In genomic region chr2:84214455-84214854, GRCh38 we compare ENCODE assay signal across 35 cellular contexts.
"Had no signal": no experiment of that assay in that cellular context is flagged by ENCODE, and none has a peak within 500 bp of the region (broad histone marks: within the 10 kb centered on the region; RNA-seq: fewer than 3 reads in every experiment).

No MANE protein-coding gene starts in this region.

- H3K27ac Mint-ChIP-seq: activated B cell treated with CpG ODN at 0.5 μM for 24 hours; activated CD4-positive, alpha-beta memory T cell treated with anti-CD3 and anti-CD28 coated beads for 36 hours; activated CD4-positive, alpha-beta T cell treated with anti-CD3 and anti-CD28 coated beads, Interleukin-2, amount 10 ng/mL, durations not matched to agents 24 days and 14 days; activated CD8-positive, alpha-beta memory T cell treated with anti-CD3 and anti-CD28 coated beads, Interleukin-2, amount 10 ng/mL, durations not matched to agents 7 days and 5 days; activated CD8-positive, alpha-beta T cell treated with anti-CD3 and anti-CD28 coated beads, Interleukin-2, amount 10 ng/mL, durations not matched to agents 7 days and 5 days; activated naive CD4-positive, alpha-beta T cell treated with anti-CD3 and anti-CD28 coated beads for 36 hours; activated naive CD4-positive, alpha-beta T cell treated with anti-CD3 and anti-CD28 coated beads, Interleukin-2, amount 50 U/mL, for 24 hours; activated naive CD8-positive, alpha-beta T cell treated with anti-CD3 and anti-CD28 coated beads for 36 hours; activated naive CD8-positive, alpha-beta T cell treated with anti-CD3 and anti-CD28 coated beads, Interleukin-2, amount 50 U/mL, for 24 hours; activated T-helper 1 cell treated with anti-CD3 and anti-CD28 coated beads, Interleukin-12 subunit alpha, Interleukin-12 subunit beta, Interleukin-2, Interleukin-4 antibody, amounts not matched to agents 30 ng/mL and 10 ng/mL and 1 ng/mL, durations not matched to agents 14 hours and 24 hours and 36 hours; activated T-helper 2 cell treated with anti-CD3 and anti-CD28 coated beads, Interferon-gamma antibody, Interleukin-2, Interleukin-4, amounts not matched to agents 10 μg/mL and 5 μg/mL and 100 μg/mL, durations not matched to agents 14 hours and 24 hours and 36 hours; dendritic cell treated with granulocyte-macrophage colony-stimulating factor and Interleukin-4, amounts not matched to agents 40 ng/mL and 50 ng/mL, for 4 days; endodermal cell had no signal

- H3K4me1 ChIP-seq: adrenal gland, ascending aorta, breast epithelium, foreskin keratinocyte, gastrocnemius medialis, heart left ventricle had no signal

- H3K4me3 Mint-ChIP-seq: activated B cell treated with CpG ODN at 0.5 μM for 24 hours; activated CD4-positive, alpha-beta memory T cell treated with anti-CD3 and anti-CD28 coated beads for 36 hours; activated CD4-positive, alpha-beta T cell treated with anti-CD3 and anti-CD28 coated beads, Interleukin-2, amount 10 ng/mL, durations not matched to agents 24 days and 14 days; activated CD8-positive, alpha-beta memory T cell treated with anti-CD3 and anti-CD28 coated beads, Interleukin-2, amount 10 ng/mL, durations not matched to agents 7 days and 5 days; activated CD8-positive, alpha-beta T cell treated with anti-CD3 and anti-CD28 coated beads, Interleukin-2, amount 10 ng/mL, durations not matched to agents 7 days and 5 days; activated naive CD4-positive, alpha-beta T cell treated with anti-CD3 and anti-CD28 coated beads for 36 hours; activated naive CD4-positive, alpha-beta T cell treated with anti-CD3 and anti-CD28 coated beads, Interleukin-2, amount 50 U/mL, for 24 hours; activated naive CD8-positive, alpha-beta T cell treated with anti-CD3 and anti-CD28 coated beads for 36 hours; activated naive CD8-positive, alpha-beta T cell treated with anti-CD3 and anti-CD28 coated beads, Interleukin-2, amount 50 U/mL, for 24 hours; activated T-helper 1 cell treated with anti-CD3 and anti-CD28 coated beads, Interleukin-12 subunit alpha, Interleukin-12 subunit beta, Interleukin-2, Interleukin-4 antibody, amounts not matched to agents 30 ng/mL and 10 ng/mL and 1 ng/mL, durations not matched to agents 14 hours and 24 hours and 36 hours; brain; dendritic cell treated with granulocyte-macrophage colony-stimulating factor and Interleukin-4, amounts not matched to agents 40 ng/mL and 50 ng/mL, for 4 days; endodermal cell had no signal

- H3K9me3 ChIP-seq: adrenal gland, ascending aorta, breast epithelium, gastrocnemius medialis, heart left ventricle had no signal

- H3K36me3 Mint-ChIP-seq: activated CD4-positive, alpha-beta memory T cell treated with anti-CD3 and anti-CD28 coated beads for 36 hours; activated CD8-positive, alpha-beta memory T cell treated with anti-CD3 and anti-CD28 coated beads, Interleukin-2, amount 10 ng/mL, durations not matched to agents 7 days and 5 days; activated naive CD4-positive, alpha-beta T cell treated with anti-CD3 and anti-CD28 coated beads, Interleukin-2, amount 50 U/mL, for 24 hours; activated naive CD8-positive, alpha-beta T cell treated with anti-CD3 and anti-CD28 coated beads for 36 hours; brain had no signal

- H3K9me3 Mint-ChIP-seq: activated B cell treated with CpG ODN at 0.5 μM for 24 hours; activated CD4-positive, alpha-beta memory T cell treated with anti-CD3 and anti-CD28 coated beads for 36 hours; activated CD4-positive, alpha-beta T cell treated with anti-CD3 and anti-CD28 coated beads, Interleukin-2, amount 10 ng/mL, durations not matched to agents 24 days and 14 days; activated naive CD4-positive, alpha-beta T cell treated with anti-CD3 and anti-CD28 coated beads for 36 hours; activated naive CD4-positive, alpha-beta T cell treated with anti-CD3 and anti-CD28 coated beads, Interleukin-2, amount 50 U/mL, for 24 hours; activated naive CD8-positive, alpha-beta T cell treated with anti-CD3 and anti-CD28 coated beads for 36 hours; activated naive CD8-positive, alpha-beta T cell treated with anti-CD3 and anti-CD28 coated beads, Interleukin-2, amount 50 U/mL, for 24 hours; activated T-helper 1 cell treated with anti-CD3 and anti-CD28 coated beads, Interleukin-12 subunit alpha, Interleukin-12 subunit beta, Interleukin-2, Interleukin-4 antibody, amounts not matched to agents 30 ng/mL and 10 ng/mL and 1 ng/mL, durations not matched to agents 14 hours and 24 hours and 36 hours; activated T-helper 2 cell treated with anti-CD3 and anti-CD28 coated beads, Interferon-gamma antibody, Interleukin-2, Interleukin-4, amounts not matched to agents 10 μg/mL and 5 μg/mL and 100 μg/mL, durations not matched to agents 14 hours and 24 hours and 36 hours; brain; dendritic cell treated with granulocyte-macrophage colony-stimulating factor and Interleukin-4, amounts not matched to agents 40 ng/mL and 50 ng/mL, for 4 days; endodermal cell had no signal

- H3K27me3 Mint-ChIP-seq: activated B cell treated with CpG ODN at 0.5 μM for 24 hours; dendritic cell treated with granulocyte-macrophage colony-stimulating factor and Interleukin-4, amounts not matched to agents 40 ng/mL and 50 ng/mL, for 4 days had no signal

- H3K4me1 Mint-ChIP-seq: activated CD4-positive, alpha-beta T cell treated with anti-CD3 and anti-CD28 coated beads, Interleukin-2, amount 10 ng/mL, durations not matched to agents 24 days and 14 days; activated naive CD4-positive, alpha-beta T cell treated with anti-CD3 and anti-CD28 coated beads, Interleukin-2, amount 50 U/mL, for 24 hours; activated naive CD8-positive, alpha-beta T cell treated with anti-CD3 and anti-CD28 coated beads for 36 hours; activated naive CD8-positive, alpha-beta T cell treated with anti-CD3 and anti-CD28 coated beads, Interleukin-2, amount 50 U/mL, for 24 hours; endodermal cell had no signal

- H3K36me3 ChIP-seq: adrenal gland, ascending aorta, breast epithelium, cardiac muscle cell, gastrocnemius medialis, heart left ventricle had no signal

- H3K4me3 ChIP-seq: adrenal gland, ascending aorta, breast epithelium, cardiac muscle cell, coronary artery, dorsolateral prefrontal cortex, gastrocnemius medialis, heart left ventricle had no signal

- H3K27ac ChIP-seq: adrenal gland, ascending aorta, cardiac muscle cell, coronary artery, dorsolateral prefrontal cortex, foreskin keratinocyte, gastrocnemius medialis, heart left ventricle, VCaP had no signal

- H3K27me3 ChIP-seq: adrenal gland, ascending aorta, breast epithelium, cardiac muscle cell, gastrocnemius medialis had no signal

- ATAC-seq: activated CD4-positive, CD25-positive, alpha-beta regulatory T cell treated with anti-CD3 and anti-CD28 coated beads, Interleukin-2, amount 50 U/mL, for 24 hours; activated CD8-positive, alpha-beta memory T cell treated with anti-CD3 and anti-CD28 coated beads, Interleukin-2, amount 10 ng/mL, durations not matched to agents 7 days and 5 days; activated CD8-positive, alpha-beta T cell treated with anti-CD3 and anti-CD28 coated beads, Interleukin-2, amount 10 ng/mL, durations not matched to agents 7 days and 5 days; activated naive CD8-positive, alpha-beta T cell treated with anti-CD3 and anti-CD28 coated beads, Interleukin-2, amount 50 U/mL, for 24 hours; esophagus mucosa; foreskin keratinocyte; gastrocnemius medialis; heart left ventricle had no signal

- DNase-seq: activated B cell treated with CpG ODN at 0.5 μM for 24 hours; activated CD4-positive, alpha-beta memory T cell treated with anti-CD3 and anti-CD28 coated beads for 36 hours; activated CD4-positive, alpha-beta T cell treated with anti-CD3 and anti-CD28 coated beads, Interleukin-2, amount 10 ng/mL, durations not matched to agents 24 days and 14 days; activated CD8-positive, alpha-beta memory T cell treated with anti-CD3 and anti-CD28 coated beads, Interleukin-2, amount 10 ng/mL, durations not matched to agents 7 days and 5 days; activated CD8-positive, alpha-beta memory T cell treated with anti-CD3 and anti-CD28 coated beads, Interleukin-2, amount 50 U/mL, for 4 hours; activated CD8-positive, alpha-beta T cell treated with anti-CD3 and anti-CD28 coated beads, Interleukin-2, amount 10 ng/mL, durations not matched to agents 7 days and 5 days; activated effector memory CD4-positive, alpha-beta T cell treated with anti-CD3 and anti-CD28 coated beads, Interleukin-2, amount 50 U/mL, for 16 hours; activated naive CD4-positive, alpha-beta T cell treated with anti-CD3 and anti-CD28 coated beads for 36 hours; activated naive CD8-positive, alpha-beta T cell treated with anti-CD3 and anti-CD28 coated beads for 36 hours; activated naive CD8-positive, alpha-beta T cell treated with anti-CD3 and anti-CD28 coated beads, Interleukin-2, amount 50 U/mL, for 24 hours; activated T-cell treated with anti-CD3 and anti-CD28 coated beads, Interleukin-2, amount 50 U/mL, for 1 hour; activated T-cell treated with anti-CD3 and anti-CD28 coated beads, Interleukin-2, amount 50 U/mL, for 48 hours; adrenal gland; central memory CD4-positive, alpha-beta T cell; cerebellar nuclear complex; dorsolateral prefrontal cortex; effector memory CD4-positive, alpha-beta T cell; endodermal cell; foreskin keratinocyte; gastrocnemius medialis; glutamatergic neuron; heart left ventricle; T-helper 2 cell had no signal
